Comparison of ENCODE assay signal across 11 cellular contexts in the genomic region with DNA sequence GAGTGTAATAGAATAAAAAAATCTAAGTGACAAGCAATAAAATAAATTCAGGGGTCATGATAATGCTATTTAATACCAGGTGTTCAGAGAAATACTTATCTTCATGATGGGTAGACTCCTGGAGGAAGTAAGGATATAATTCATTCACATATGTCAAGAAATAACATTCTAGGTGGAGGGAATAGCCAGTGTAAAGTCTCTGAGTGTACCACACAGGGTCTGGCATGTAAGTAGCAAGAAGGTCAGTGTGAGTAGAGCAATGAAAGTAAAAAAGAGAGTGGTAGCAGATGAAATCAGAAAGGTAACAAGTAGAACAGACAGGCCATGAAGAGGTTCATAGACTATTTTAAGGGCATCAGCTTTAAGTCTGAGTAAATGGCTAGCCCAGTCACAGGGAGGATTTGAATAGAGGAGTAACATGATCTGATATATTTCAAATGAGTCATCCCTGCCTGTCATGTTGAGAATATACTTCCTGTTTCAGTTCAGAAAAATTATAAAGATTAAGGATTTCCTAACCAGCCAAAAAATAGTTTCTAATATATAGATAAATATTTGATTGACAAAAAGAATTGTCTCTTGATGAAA.
DNase-seq lines count a peak whose midpoint lies in the region; ATAC-seq, FAIRE-seq and TF ChIP-seq lines count a peak whose summit lies in the region.
"Had no signal": no experiment of that assay in that cellular context is flagged by ENCODE, and none has a peak within 500 bp of the region (broad histone marks: within the 10 kb centered on the region; RNA-seq: fewer than 3 reads in every experiment).

No MANE protein-coding gene starts in this region.

- no peaks in the 10 kb centered on the region for H3K4me1 ChIP-seq in right lobe of liver
- H3K4me1 ChIP-seq in Peyer's patch, result no peaks in the 10 kb centered on the region
- H3K4me1 ChIP-seq: HAP-1 had no signal

- FAIRE-seq in RCC 7860 (lab: Jason Lieb, UNC), result peak; percentile 75

- peaks cover 5% of the 10 kb centered on the region for H3K9me3 Mint-ChIP-seq in activated T-helper 17 cell treated with anti-CD3 and anti-CD28 coated beads, Interleukin-2, amount 50 U/mL, for 72 hours

- no peak for TF ChIP-seq CTCF in fibroblast of villous mesenchyme (IDR thresholded peaks at IDR 0.05; ENCODE audit: insufficient read depth, low read depth, low read length)
- no peak for TF ChIP-seq CTCF in right lobe of liver (IDR thresholded peaks at IDR 0.05)
- no peak for TF ChIP-seq CTCF in Peyer's patch (IDR thresholded peaks at IDR 0.05)

- H3K9me3 ChIP-seq in right lobe of liver (no peaks in the 10 kb centered on the region), Peyer's patch (no peaks in the 10 kb centered on the region)
- H3K9me3 ChIP-seq: HAP-1 had no signal

- no peaks in the 10 kb centered on the region for H3K27me3 Mint-ChIP-seq in activated T-helper 17 cell treated with anti-CD3 and anti-CD28 coated beads, Interleukin-2, amount 50 U/mL, for 72 hours

- no peak overlapping the region for H3K27ac Mint-ChIP-seq in activated T-helper 17 cell treated with anti-CD3 and anti-CD28 coated beads, Interleukin-2, amount 50 U/mL, for 72 hours

- peak; percentile 63 for ATAC-seq in HG03354 (IDR thresholded peaks at IDR 0.05; ENCODE audit: poor library complexity, severe bottlenecking, unreplicated experiment)
- ATAC-seq in HG03469 (IDR thresholded peaks at IDR 0.05; ENCODE audit: unreplicated experiment), result no peak
- ATAC-seq in right lobe of liver, result no peak
- no peak for ATAC-seq in activated T-helper 17 cell treated with anti-CD3 and anti-CD28 coated beads, Interleukin-2, amount 50 U/mL, for 72 hours (replicated peaks)

- DNase-seq in DMS53 treated with DMSO at 0.1 percent for 48 hours (lab: John Stamatoyannopoulos, UW; ENCODE audit: unreplicated experiment) (peak; percentile 90), RCC 7860 (ENCODE audit: low spot score) (peak; percentile 63), fibroblast of villous mesenchyme (ENCODE audit: low read depth) (peak; percentile 40), right lobe of liver (no peak), Peyer's patch (no peak)
- DNase-seq: activated gamma-delta T cell; NK-92 treated with Interleukin-12 subunit alpha and Interleukin-12 subunit beta, amount 100 ng/mL, for 24 hours had no signal

- H3K4me3 ChIP-seq in fibroblast of villous mesenchyme (ENCODE audit: low read depth, low read length), result no peak overlapping the region
- no peak overlapping the region for H3K4me3 ChIP-seq in right lobe of liver
- no peak overlapping the region for H3K4me3 ChIP-seq in Peyer's patch
- H3K4me3 ChIP-seq: HAP-1 had no signal

- TF ChIP-seq POLR2A in right lobe of liver (IDR thresholded peaks at IDR 0.05) (no peak), Peyer's patch (IDR thresholded peaks at IDR 0.05) (no peak)

- H3K36me3 Mint-ChIP-seq in activated T-helper 17 cell treated with anti-CD3 and anti-CD28 coated beads, Interleukin-2, amount 50 U/mL, for 72 hours (ENCODE audit: low read depth), result no peaks in the 10 kb centered on the region

- no peaks in the 10 kb centered on the region for H3K4me1 Mint-ChIP-seq in activated T-helper 17 cell treated with anti-CD3 and anti-CD28 coated beads, Interleukin-2, amount 50 U/mL, for 72 hours

- H3K27ac ChIP-seq in right lobe of liver (no peak overlapping the region), Peyer's patch (no peak overlapping the region)

- intact Hi-C loops in right lobe of liver (cut with DNase I), result no loop called here

- H3K27me3 ChIP-seq in right lobe of liver, result no peaks in the 10 kb centered on the region
- no peaks in the 10 kb centered on the region for H3K27me3 ChIP-seq in Peyer's patch

- no peak overlapping the region for H3K4me3 Mint-ChIP-seq in activated T-helper 17 cell treated with anti-CD3 and anti-CD28 coated beads, Interleukin-2, amount 50 U/mL, for 72 hours

- H3K36me3 ChIP-seq in right lobe of liver (no peaks in the 10 kb centered on the region), Peyer's patch (no peaks in the 10 kb centered on the region)
- H3K36me3 ChIP-seq: HAP-1 had no signal

Comparison
In these comparisons a context has a peak if more than half of its experiments do, and no peak if none do; other contexts are left out.
1. DNase-seq: peak in DMS53 treated with DMSO at 0.1 percent for 48 hours (single experiment), RCC 7860 (single experiment) and fibroblast of villous mesenchyme (single experiment); none in right lobe of liver (0 of 3) and Peyer's patch (0 of 3).